In genomic region chr6:159268511-159268910, GRCh38 we compare ENCODE assay signal across 29 cellular contexts.
A peak's percentile ranks its signal among the peaks of the same experiment; 100 is the strongest.
DNase-seq lines count a peak whose midpoint lies in the region; TF ChIP-seq lines count a peak whose summit lies in the region.
"Had no signal": no experiment of that assay in that cellular context is flagged by ENCODE, and none has a peak within 500 bp of the region (broad histone marks: within the 10 kb centered on the region; RNA-seq: fewer than 3 reads in every experiment).

No MANE protein-coding gene starts in this region.

- TF ChIP-seq CTCF in HEK293 (tag by site-specific recombination; IDR thresholded peaks at IDR 0.05) = no peak

- no peaks in the 10 kb centered on the region for H3K4me1 Mint-ChIP-seq in immature natural killer cell
- H3K4me1 Mint-ChIP-seq: B cell; CD14-positive monocyte; CD4-positive, alpha-beta memory T cell; CD4-positive, CD25-positive, alpha-beta regulatory T cell; CD8-positive, alpha-beta memory T cell had no signal

- peaks cover 0 to 1% (median 0%) of the 10 kb centered on the region in 6 donors for H3K9me3 Mint-ChIP-seq in immature natural killer cell
- H3K9me3 Mint-ChIP-seq: CD14-positive monocyte; CD4-positive, alpha-beta T cell; CD8-positive, alpha-beta memory T cell; CD8-positive, alpha-beta T cell had no signal

- no peak overlapping the region for H3K4me3 Mint-ChIP-seq in immature natural killer cell
- H3K4me3 Mint-ChIP-seq: B cell; CD14-positive monocyte; CD4-positive, alpha-beta memory T cell; CD4-positive, alpha-beta T cell; CD4-positive, CD25-positive, alpha-beta regulatory T cell; CD8-positive, alpha-beta memory T cell; CD8-positive, alpha-beta T cell had no signal

- H3K36me3 Mint-ChIP-seq in immature natural killer cell = no peaks in the 10 kb centered on the region
- H3K36me3 Mint-ChIP-seq: CD14-positive monocyte; CD4-positive, alpha-beta memory T cell; CD4-positive, CD25-positive, alpha-beta regulatory T cell; CD8-positive, alpha-beta T cell had no signal

- no peaks in the 10 kb centered on the region for H3K4me1 ChIP-seq in HEK293 (ENCODE audit: control insufficient read depth, insufficient read depth, low read length)
- H3K4me1 ChIP-seq: A549; BE2C; BLaER1; BLaER1 treated with 17β-estradiol and CSF1 and Interleukin-3, amounts not matched to agents 10 nM and 100 nM; Caco-2 had no signal

- no peak overlapping the region for H3K4me3 ChIP-seq in HEK293 (ENCODE audit: low read depth, low read length)
- H3K4me3 ChIP-seq: A549; BLaER1; BLaER1 treated with 17β-estradiol and CSF1 and Interleukin-3, amounts not matched to agents 10 nM and 100 nM had no signal

- no peak for DNase-seq in immature natural killer cell
- DNase-seq: 8988T; ACHN; AML-193; BE2C; C1 segment of cervical spinal cord; Caco-2; Calu3; CD4-positive, alpha-beta memory T cell; CD4-positive, alpha-beta T cell; CD4-positive, CD25-positive, alpha-beta regulatory T cell; CD8-positive, alpha-beta memory T cell; CD8-positive, alpha-beta T cell; COR-L47; DMS 273 treated with DMSO at 0.1 percent for 48 hours; DMS153; DMS53; DMS79; DMS79 treated with DMSO at 0.1 percent for 48 hours; DND-41; EL had no signal

- POLR2A ChIA-PET in HEK293 (lab: Yijun Ruan, JAX) = no interaction called here

- no peaks in the 10 kb centered on the region for H3K9me3 ChIP-seq in HEK293 (ENCODE audit: control insufficient read depth, insufficient read depth, low read depth, low read length)
- H3K9me3 ChIP-seq: A549; BE2C; BLaER1; BLaER1 treated with 17β-estradiol and CSF1 and Interleukin-3, amounts not matched to agents 10 nM and 100 nM; Caco-2 had no signal

- H3K27ac ChIP-seq in HEK293 (ENCODE audit: extremely low read depth, low read depth, low read length) = no peak overlapping the region
- H3K27ac ChIP-seq: 22Rv1; A549; BLaER1; BLaER1 treated with 17β-estradiol and CSF1 and Interleukin-3, amounts not matched to agents 10 nM and 100 nM; C4-2B had no signal

- CTCF ChIA-PET in HEK293 (lab: Yijun Ruan, JAX) = interaction anchor here (0.6 to 1.2 kb wide), 3 partner anchors 16 to 385 kb away, joined by 3 to 13 read pairs (median 4); no protein-coding TSS in a partner anchor

- peaks cover 0 to 5% (median 4%) of the 10 kb centered on the region in 3 donors for H3K27me3 Mint-ChIP-seq in immature natural killer cell (ENCODE audit: low read depth in 3 of 3)

- no peaks in the 10 kb centered on the region for H3K36me3 ChIP-seq in HEK293 (ENCODE audit: control insufficient read depth in 2 of 2, insufficient read depth in 1 of 2, low read length in 2 of 2)
- H3K36me3 ChIP-seq: BE2C; BLaER1; BLaER1 treated with 17β-estradiol and CSF1 and Interleukin-3, amounts not matched to agents 10 nM and 100 nM had no signal

- H3K27ac Mint-ChIP-seq in immature natural killer cell = no peak overlapping the region
- H3K27ac Mint-ChIP-seq: B cell; CD4-positive, alpha-beta memory T cell; CD4-positive, alpha-beta T cell; CD4-positive, CD25-positive, alpha-beta regulatory T cell; CD8-positive, alpha-beta memory T cell; CD8-positive, alpha-beta T cell had no signal

TF ChIP-seq in HEK293, 187 proteins besides CTCF, POLR2A, EP300 and RAD21:
- TF ChIP-seq, protein P1, sequence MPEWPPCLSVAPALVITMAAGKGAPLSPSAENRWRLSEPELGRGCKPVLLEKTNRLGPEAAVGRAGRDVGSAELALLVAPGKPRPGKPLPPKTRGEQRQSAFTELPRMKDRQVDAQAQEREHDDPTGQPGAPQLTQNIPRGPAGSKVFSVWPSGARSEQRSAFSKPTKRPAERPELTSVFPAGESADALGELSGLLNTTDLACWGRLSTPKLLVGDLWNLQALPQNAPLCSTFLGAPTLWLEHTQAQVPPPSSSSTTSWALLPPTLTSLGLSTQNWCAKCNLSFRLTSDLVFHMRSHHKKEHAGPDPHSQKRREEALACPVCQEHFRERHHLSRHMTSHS (tag by site-specific recombination; IDR thresholded peaks at IDR 0.05) = no peak
- no peak for TF ChIP-seq ZNF112 (tag by site-specific recombination; IDR thresholded peaks at IDR 0.05)
- TF ChIP-seq ZNF366 (tag by site-specific recombination; conservative IDR thresholded peaks at IDR 0.05) = peak; percentile 79
- TF ChIP-seq, protein P2, sequence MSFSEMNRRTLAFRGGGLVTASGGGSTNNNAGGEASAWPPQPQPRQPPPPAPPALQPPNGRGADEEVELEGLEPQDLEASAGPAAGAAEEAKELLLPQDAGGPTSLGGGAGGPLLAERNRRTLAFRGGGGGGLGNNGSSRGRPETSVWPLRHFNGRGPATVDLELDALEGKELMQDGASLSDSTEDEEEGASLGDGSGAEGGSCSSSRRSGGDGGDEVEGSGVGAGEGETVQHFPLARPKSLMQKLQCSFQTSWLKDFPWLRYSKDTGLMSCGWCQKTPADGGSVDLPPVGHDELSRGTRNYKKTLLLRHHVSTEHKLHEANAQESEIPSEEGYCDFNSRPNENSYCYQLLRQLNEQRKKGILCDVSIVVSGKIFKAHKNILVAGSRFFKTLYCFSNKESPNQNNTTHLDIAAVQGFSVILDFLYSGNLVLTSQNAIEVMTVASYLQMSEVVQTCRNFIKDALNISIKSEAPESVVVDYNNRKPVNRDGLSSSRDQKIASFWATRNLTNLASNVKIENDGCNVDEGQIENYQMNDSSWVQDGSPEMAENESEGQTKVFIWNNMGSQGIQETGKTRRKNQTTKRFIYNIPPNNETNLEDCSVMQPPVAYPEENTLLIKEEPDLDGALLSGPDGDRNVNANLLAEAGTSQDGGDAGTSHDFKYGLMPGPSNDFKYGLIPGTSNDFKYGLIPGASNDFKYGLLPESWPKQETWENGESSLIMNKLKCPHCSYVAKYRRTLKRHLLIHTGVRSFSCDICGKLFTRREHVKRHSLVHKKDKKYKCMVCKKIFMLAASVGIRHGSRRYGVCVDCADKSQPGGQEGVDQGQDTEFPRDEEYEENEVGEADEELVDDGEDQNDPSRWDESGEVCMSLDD (tag by site-specific recombination; IDR thresholded peaks at IDR 0.05) = no peak
- peak; percentile 79 for TF ChIP-seq ZBTB17 (tag by site-specific recombination; IDR thresholded peaks at IDR 0.05)
